In genomic region chr10:88233870-88234269, GRCh38 we compare ENCODE assay signal across 12 cellular contexts.
"Had no signal": no experiment of that assay in that cellular context is flagged by ENCODE, and none has a peak within 500 bp of the region (broad histone marks: within the 10 kb centered on the region; RNA-seq: fewer than 3 reads in every experiment).

No MANE protein-coding gene starts in this region.

- H3K36me3 ChIP-seq: lower lobe of right lung had no signal

- ATAC-seq: activated CD4-positive, alpha-beta T cell treated with anti-CD3 and anti-CD28 coated beads for 36 hours; activated T-cell treated with anti-CD3 and anti-CD28 coated beads, Interleukin-2, amount 50 U/mL, for 72 hours; lower lobe of right lung; natural killer cell treated with Interleukin-12 subunit alpha and Interleukin-12 subunit beta and Interleukin-15 and Interleukin-18, amount 100 ng/mL, for 72 hours; stimulated activated naive CD8-positive, alpha-beta T cell treated with anti-CD3 and anti-CD28 coated beads, Interleukin-15, amount 100 ng/mL, for 72 hours; T-cell had no signal

- H3K4me3 Mint-ChIP-seq: activated CD4-positive, alpha-beta memory T cell treated with anti-CD3 and anti-CD28 coated beads, Interleukin-2, amount 10 ng/mL, durations not matched to agents 7 days and 5 days; activated CD4-positive, alpha-beta T cell treated with anti-CD3 and anti-CD28 coated beads for 36 hours; activated T-cell treated with anti-CD3 and anti-CD28 coated beads, Interleukin-2, amount 50 U/mL, for 72 hours; natural killer cell treated with Interleukin-12 subunit alpha and Interleukin-12 subunit beta and Interleukin-15 and Interleukin-18, amount 100 ng/mL, for 72 hours; stimulated activated naive CD8-positive, alpha-beta T cell treated with anti-CD3 and anti-CD28 coated beads, Interleukin-15, amount 100 ng/mL, for 72 hours; T-cell had no signal

- H3K27ac Mint-ChIP-seq: activated CD4-positive, alpha-beta memory T cell treated with anti-CD3 and anti-CD28 coated beads, Interleukin-2, amount 10 ng/mL, durations not matched to agents 7 days and 5 days; activated CD4-positive, alpha-beta T cell treated with anti-CD3 and anti-CD28 coated beads for 36 hours; activated T-cell treated with anti-CD3 and anti-CD28 coated beads, Interleukin-2, amount 50 U/mL, for 72 hours; natural killer cell treated with Interleukin-12 subunit alpha and Interleukin-12 subunit beta and Interleukin-15 and Interleukin-18, amount 100 ng/mL, for 72 hours; stimulated activated naive CD8-positive, alpha-beta T cell treated with anti-CD3 and anti-CD28 coated beads, Interleukin-15, amount 100 ng/mL, for 72 hours; T-cell had no signal

- H3K4me3 ChIP-seq: lower lobe of right lung had no signal

- DNase-seq: activated CD4-positive, alpha-beta memory T cell treated with anti-CD3 and anti-CD28 coated beads, Interleukin-2, amount 10 ng/mL, durations not matched to agents 7 days and 5 days; activated CD4-positive, alpha-beta T cell treated with anti-CD3 and anti-CD28 coated beads for 36 hours; activated T-cell treated with anti-CD3 and anti-CD28 coated beads, Interleukin-2, amount 50 U/mL, for 72 hours; aorta; lower lobe of right lung; stimulated activated CD4-positive, alpha-beta T cell treated with anti-CD3 and anti-CD28 coated beads, Interleukin-15, amount 100 ng/mL, for 24 hours; stimulated activated CD4-positive, alpha-beta T cell treated with anti-CD3 and anti-CD28 coated beads, Interleukin-4, amount 100 ng/mL, for 4 hours; stimulated activated naive CD8-positive, alpha-beta T cell treated with anti-CD3 and anti-CD28 coated beads, Interleukin-15, amount 100 ng/mL, for 72 hours; T-cell; T1000 had no signal

- H3K27me3 Mint-ChIP-seq: stimulated activated naive CD8-positive, alpha-beta T cell treated with anti-CD3 and anti-CD28 coated beads, Interleukin-15, amount 100 ng/mL, for 72 hours; T-cell had no signal

- H3K27ac ChIP-seq: lower lobe of right lung, VCaP had no signal

- H3K9me3 ChIP-seq: lower lobe of right lung had no signal
